ENCODE assay signal across 1 cellular context in the genomic region with DNA sequence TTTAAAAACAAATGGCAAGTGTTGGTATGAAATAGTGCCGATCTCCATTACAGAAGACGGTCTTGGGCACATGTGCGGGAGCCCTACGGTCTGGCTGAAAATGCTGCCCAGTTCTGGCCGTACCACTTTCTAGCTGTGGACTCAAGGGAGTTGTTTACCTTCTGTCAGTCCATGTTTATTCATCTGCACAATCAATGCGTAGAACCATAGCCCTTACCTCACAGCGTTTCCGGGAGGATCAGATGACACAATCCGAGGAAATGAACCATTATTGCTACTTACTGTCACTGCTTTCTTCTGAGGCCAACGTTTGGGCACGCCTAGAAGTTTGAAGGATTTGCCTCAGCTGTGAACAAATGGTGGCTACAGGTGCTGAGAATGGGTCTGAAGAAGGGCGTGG.
TF ChIP-seq lines count a peak whose summit lies in the region.

No MANE protein-coding gene starts in this region.

TF ChIP-seq in HEK293, 187 proteins besides CTCF, POLR2A, EP300 and RAD21 (continued from another document and continues in another):
- TF ChIP-seq, protein P1, sequence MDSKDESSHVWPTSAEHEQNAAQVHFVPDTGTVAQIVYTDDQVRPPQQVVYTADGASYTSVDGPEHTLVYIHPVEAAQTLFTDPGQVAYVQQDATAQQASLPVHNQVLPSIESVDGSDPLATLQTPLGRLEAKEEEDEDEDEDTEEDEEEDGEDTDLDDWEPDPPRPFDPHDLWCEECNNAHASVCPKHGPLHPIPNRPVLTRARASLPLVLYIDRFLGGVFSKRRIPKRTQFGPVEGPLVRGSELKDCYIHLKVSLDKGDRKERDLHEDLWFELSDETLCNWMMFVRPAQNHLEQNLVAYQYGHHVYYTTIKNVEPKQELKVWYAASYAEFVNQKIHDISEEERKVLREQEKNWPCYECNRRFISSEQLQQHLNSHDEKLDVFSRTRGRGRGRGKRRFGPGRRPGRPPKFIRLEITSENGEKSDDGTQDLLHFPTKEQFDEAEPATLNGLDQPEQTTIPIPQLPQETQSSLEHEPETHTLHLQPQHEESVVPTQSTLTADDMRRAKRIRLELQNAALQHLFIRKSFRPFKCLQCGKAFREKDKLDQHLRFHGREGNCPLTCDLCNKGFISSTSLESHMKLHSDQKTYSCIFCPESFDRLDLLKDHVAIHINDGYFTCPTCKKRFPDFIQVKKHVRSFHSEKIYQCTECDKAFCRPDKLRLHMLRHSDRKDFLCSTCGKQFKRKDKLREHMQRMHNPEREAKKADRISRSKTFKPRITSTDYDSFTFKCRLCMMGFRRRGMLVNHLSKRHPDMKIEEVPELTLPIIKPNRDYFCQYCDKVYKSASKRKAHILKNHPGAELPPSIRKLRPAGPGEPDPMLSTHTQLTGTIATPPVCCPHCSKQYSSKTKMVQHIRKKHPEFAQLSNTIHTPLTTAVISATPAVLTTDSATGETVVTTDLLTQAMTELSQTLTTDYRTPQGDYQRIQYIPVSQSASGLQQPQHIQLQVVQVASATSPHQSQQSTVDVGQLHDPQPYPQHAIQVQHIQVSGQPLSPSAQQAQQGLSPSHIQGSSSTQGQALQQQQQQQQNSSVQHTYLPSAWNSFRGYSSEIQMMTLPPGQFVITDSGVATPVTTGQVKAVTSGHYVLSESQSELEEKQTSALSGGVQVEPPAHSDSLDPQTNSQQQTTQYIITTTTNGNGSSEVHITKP (tag by site-specific recombination; IDR thresholded peaks at IDR 0.05): peak; percentile 94
- TF ChIP-seq ZNF140 (tag by site-specific recombination; IDR thresholded peaks at IDR 0.05) (no peak), ZNF132 (tag by site-specific recombination; IDR thresholded peaks at IDR 0.05; ENCODE audit: borderline replicate concordance) (no peak), ZNF248 (tag by site-specific recombination; IDR thresholded peaks at IDR 0.05) (no peak), ZNF785 (tag by site-specific recombination; IDR thresholded peaks at IDR 0.05) (no peak), SP3 (tag by site-specific recombination; IDR thresholded peaks at IDR 0.05) (peak; percentile 29; the same call in 1 of the 2 replicates), ZNF423 (tag by site-specific recombination; IDR thresholded peaks at IDR 0.05) (no peak), ZNF221 (tag by site-specific recombination; IDR thresholded peaks at IDR 0.05; ENCODE audit: borderline replicate concordance) (no peak), ZNF529 (tag by site-specific recombination; IDR thresholded peaks at IDR 0.05; ENCODE audit: insufficient replicate concordance) (no peak), ZFP69B (tag by site-specific recombination; IDR thresholded peaks at IDR 0.05) (0 out of 2 replicates have a peak, but pooled peaks have one; percentile 21), FEZF1 (tag by site-specific recombination; IDR thresholded peaks at IDR 0.05) (peak; percentile 90), GFI1B (tag by site-specific recombination; IDR thresholded peaks at IDR 0.05) (0 out of 2 replicates have a peak, but pooled peaks have one; percentile 23), GLIS1 (tag by site-specific recombination; IDR thresholded peaks at IDR 0.05) (no peak), PRDM1 (tag by site-specific recombination; IDR thresholded peaks at IDR 0.05) (peak; percentile 93), SCRT2 (tag by site-specific recombination; IDR thresholded peaks at IDR 0.05) (peak; percentile 87), ZNF214 (tag by site-specific recombination; IDR thresholded peaks at IDR 0.05; ENCODE audit: borderline replicate concordance) (no peak), OVOL3 (tag by site-specific recombination; IDR thresholded peaks at IDR 0.05) (no peak), ZNF624 (tag by site-specific recombination; IDR thresholded peaks at IDR 0.05) (no peak), ZNF600 (tag by site-specific recombination; IDR thresholded peaks at IDR 0.05) (peak; percentile 91), WT1 (tag by site-specific recombination; IDR thresholded peaks at IDR 0.05) (peak; percentile 69), ZNF596 (tag by site-specific recombination; IDR thresholded peaks at IDR 0.05) (no peak), ZNF366 (tag by site-specific recombination; conservative IDR thresholded peaks at IDR 0.05) (peak; percentile 69; the same call in 1 of the 2 replicates), ZNF24 (tag by site-specific recombination; IDR thresholded peaks at IDR 0.05) (peak; percentile 88), ZNF155 (tag by site-specific recombination; IDR thresholded peaks at IDR 0.05) (no peak), ZBTB8A (tag by site-specific recombination; IDR thresholded peaks at IDR 0.05) (no peak; the same call in 1 of the 2 replicates)
- TF ChIP-seq, protein P2, sequence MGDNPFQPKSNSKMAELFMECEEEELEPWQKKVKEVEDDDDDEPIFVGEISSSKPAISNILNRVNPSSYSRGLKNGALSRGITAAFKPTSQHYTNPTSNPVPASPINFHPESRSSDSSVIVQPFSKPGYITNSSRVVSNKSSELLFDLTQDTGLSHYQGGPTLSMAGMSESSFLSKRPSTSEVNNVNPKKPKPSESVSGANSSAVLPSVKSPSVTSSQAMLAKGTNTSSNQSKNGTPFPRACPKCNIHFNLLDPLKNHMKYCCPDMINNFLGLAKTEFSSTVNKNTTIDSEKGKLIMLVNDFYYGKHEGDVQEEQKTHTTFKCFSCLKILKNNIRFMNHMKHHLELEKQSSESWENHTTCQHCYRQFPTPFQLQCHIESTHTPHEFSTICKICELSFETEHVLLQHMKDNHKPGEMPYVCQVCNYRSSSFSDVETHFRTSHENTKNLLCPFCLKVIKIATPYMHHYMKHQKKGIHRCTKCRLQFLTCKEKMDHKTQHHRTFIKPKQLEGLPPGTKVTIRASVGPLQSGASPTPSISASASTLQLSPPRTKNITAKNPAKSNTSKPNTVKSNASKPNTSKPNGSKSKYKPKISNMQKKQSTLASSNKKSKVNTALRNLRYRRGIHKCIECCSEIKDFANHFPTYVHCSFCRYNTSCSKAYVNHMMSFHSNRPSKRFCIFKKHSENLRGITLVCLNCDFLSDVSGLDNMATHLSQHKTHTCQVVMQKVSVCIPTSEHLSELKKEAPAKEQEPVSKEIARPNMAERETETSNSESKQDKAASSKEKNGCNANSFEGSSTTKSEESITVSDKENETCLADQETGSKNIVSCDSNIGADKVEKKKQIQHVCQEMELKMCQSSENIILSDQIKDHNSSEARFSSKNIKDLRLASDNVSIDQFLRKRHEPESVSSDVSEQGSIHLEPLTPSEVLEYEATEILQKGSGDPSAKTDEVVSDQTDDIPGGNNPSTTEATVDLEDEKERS (tag by site-specific recombination; IDR thresholded peaks at IDR 0.05): no peak
- TF ChIP-seq, protein P3, sequence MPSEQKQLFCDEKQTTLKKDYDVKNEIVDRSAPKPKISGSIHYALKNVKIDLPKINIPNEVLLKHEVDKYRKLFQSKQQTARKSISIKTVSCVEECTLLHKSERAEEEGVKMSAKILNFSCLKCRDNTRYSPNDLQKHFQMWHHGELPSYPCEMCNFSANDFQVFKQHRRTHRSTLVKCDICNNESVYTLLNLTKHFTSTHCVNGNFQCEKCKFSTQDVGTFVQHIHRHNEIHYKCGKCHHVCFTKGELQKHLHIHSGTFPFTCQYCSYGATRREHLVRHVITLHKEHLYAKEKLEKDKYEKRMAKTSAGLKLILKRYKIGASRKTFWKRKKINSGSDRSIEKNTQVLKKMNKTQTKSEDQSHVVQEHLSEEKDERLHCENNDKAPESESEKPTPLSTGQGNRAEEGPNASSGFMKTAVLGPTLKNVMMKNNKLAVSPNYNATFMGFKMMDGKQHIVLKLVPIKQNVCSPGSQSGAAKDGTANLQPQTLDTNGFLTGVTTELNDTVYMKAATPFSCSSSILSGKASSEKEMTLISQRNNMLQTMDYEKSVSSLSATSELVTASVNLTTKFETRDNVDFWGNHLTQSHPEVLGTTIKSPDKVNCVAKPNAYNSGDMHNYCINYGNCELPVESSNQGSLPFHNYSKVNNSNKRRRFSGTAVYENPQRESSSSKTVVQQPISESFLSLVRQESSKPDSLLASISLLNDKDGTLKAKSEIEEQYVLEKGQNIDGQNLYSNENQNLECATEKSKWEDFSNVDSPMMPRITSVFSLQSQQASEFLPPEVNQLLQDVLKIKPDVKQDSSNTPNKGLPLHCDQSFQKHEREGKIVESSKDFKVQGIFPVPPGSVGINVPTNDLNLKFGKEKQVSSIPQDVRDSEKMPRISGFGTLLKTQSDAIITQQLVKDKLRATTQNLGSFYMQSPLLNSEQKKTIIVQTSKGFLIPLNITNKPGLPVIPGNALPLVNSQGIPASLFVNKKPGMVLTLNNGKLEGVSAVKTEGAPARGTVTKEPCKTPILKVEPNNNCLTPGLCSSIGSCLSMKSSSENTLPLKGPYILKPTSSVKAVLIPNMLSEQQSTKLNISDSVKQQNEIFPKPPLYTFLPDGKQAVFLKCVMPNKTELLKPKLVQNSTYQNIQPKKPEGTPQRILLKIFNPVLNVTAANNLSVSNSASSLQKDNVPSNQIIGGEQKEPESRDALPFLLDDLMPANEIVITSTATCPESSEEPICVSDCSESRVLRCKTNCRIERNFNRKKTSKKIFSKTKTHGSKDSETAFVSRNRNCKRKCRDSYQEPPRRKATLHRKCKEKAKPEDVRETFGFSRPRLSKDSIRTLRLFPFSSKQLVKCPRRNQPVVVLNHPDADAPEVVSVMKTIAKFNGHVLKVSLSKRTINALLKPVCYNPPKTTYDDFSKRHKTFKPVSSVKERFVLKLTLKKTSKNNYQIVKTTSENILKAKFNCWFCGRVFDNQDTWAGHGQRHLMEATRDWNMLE (tag by site-specific recombination; conservative IDR thresholded peaks at IDR 0.05; ENCODE audit: low read depth): no peak
- TF ChIP-seq, protein P4, sequence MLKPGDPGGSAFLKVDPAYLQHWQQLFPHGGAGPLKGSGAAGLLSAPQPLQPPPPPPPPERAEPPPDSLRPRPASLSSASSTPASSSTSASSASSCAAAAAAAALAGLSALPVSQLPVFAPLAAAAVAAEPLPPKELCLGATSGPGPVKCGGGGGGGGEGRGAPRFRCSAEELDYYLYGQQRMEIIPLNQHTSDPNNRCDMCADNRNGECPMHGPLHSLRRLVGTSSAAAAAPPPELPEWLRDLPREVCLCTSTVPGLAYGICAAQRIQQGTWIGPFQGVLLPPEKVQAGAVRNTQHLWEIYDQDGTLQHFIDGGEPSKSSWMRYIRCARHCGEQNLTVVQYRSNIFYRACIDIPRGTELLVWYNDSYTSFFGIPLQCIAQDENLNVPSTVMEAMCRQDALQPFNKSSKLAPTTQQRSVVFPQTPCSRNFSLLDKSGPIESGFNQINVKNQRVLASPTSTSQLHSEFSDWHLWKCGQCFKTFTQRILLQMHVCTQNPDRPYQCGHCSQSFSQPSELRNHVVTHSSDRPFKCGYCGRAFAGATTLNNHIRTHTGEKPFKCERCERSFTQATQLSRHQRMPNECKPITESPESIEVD (tag by site-specific recombination; IDR thresholded peaks at IDR 0.05): no peak
- TF ChIP-seq, protein P5, sequence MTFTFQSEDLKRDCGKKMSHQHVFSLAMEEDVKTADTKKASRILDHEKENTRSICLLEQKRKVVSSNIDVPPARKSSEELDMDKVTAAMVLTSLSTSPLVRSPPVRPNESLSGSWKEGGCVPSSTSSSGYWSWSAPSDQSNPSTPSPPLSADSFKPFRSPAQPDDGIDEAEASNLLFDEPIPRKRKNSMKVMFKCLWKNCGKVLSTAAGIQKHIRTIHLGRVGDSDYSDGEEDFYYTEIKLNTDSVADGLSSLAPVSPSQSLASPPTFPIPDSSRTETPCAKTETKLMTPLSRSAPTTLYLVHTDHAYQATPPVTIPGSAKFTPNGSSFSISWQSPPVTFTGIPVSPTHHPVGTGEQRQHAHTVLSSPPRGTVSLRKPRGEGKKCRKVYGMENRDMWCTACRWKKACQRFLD (tag by site-specific recombination; IDR thresholded peaks at IDR 0.05): no peak
- TF ChIP-seq, protein P6, sequence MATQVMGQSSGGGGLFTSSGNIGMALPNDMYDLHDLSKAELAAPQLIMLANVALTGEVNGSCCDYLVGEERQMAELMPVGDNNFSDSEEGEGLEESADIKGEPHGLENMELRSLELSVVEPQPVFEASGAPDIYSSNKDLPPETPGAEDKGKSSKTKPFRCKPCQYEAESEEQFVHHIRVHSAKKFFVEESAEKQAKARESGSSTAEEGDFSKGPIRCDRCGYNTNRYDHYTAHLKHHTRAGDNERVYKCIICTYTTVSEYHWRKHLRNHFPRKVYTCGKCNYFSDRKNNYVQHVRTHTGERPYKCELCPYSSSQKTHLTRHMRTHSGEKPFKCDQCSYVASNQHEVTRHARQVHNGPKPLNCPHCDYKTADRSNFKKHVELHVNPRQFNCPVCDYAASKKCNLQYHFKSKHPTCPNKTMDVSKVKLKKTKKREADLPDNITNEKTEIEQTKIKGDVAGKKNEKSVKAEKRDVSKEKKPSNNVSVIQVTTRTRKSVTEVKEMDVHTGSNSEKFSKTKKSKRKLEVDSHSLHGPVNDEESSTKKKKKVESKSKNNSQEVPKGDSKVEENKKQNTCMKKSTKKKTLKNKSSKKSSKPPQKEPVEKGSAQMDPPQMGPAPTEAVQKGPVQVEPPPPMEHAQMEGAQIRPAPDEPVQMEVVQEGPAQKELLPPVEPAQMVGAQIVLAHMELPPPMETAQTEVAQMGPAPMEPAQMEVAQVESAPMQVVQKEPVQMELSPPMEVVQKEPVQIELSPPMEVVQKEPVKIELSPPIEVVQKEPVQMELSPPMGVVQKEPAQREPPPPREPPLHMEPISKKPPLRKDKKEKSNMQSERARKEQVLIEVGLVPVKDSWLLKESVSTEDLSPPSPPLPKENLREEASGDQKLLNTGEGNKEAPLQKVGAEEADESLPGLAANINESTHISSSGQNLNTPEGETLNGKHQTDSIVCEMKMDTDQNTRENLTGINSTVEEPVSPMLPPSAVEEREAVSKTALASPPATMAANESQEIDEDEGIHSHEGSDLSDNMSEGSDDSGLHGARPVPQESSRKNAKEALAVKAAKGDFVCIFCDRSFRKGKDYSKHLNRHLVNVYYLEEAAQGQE (tag by site-specific recombination; IDR thresholded peaks at IDR 0.05): no peak
- TF ChIP-seq, protein P7, sequence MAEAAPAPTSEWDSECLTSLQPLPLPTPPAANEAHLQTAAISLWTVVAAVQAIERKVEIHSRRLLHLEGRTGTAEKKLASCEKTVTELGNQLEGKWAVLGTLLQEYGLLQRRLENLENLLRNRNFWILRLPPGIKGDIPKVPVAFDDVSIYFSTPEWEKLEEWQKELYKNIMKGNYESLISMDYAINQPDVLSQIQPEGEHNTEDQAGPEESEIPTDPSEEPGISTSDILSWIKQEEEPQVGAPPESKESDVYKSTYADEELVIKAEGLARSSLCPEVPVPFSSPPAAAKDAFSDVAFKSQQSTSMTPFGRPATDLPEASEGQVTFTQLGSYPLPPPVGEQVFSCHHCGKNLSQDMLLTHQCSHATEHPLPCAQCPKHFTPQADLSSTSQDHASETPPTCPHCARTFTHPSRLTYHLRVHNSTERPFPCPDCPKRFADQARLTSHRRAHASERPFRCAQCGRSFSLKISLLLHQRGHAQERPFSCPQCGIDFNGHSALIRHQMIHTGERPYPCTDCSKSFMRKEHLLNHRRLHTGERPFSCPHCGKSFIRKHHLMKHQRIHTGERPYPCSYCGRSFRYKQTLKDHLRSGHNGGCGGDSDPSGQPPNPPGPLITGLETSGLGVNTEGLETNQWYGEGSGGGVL (tag by site-specific recombination; IDR thresholded peaks at IDR 0.05): no peak; the same call in 1 of the 2 replicates
